8 cellular contexts compared by ENCODE assay signal in genomic region chr17:41648411-41649195, GRCh38. TPM values are rescaled to one million over a fixed set of nuclear protein-coding genes. Genes with fewer than 3 reads are reported as not detected.
DNase-seq lines count a peak whose midpoint lies in the region; ATAC-seq, FAIRE-seq and TF ChIP-seq lines count a peak whose summit lies in the region.

No MANE protein-coding gene starts in this region.

- peak; percentile 70 for TF ChIP-seq CTCF in CD8-positive, alpha-beta T cell (IDR thresholded peaks at IDR 0.05)
- peak; percentile 93 for TF ChIP-seq CTCF in HEK293 (tag by site-specific recombination; IDR thresholded peaks at IDR 0.05)
- TF ChIP-seq CTCF in activated B cell treated with CpG ODN at 0.5 μM for 24 hours (IDR thresholded peaks at IDR 0.05) = peak; percentile 88
- peak; percentile 94 for TF ChIP-seq CTCF in bronchial epithelial cell (IDR thresholded peaks at IDR 0.05; ENCODE audit: insufficient read depth, low read length, severe bottlenecking)

- H3K27me3 Mint-ChIP-seq in CD8-positive, alpha-beta T cell (ENCODE audit: low read depth) = no peaks in the 10 kb centered on the region
- H3K27me3 Mint-ChIP-seq in activated B cell treated with CpG ODN at 0.5 μM for 24 hours = no peaks in the 10 kb centered on the region

- peak overlapping the region; percentile 55 for H3K4me3 ChIP-seq in CD8-positive, alpha-beta T cell (ENCODE audit: low read depth, low read length)
- peak overlapping the region; percentile 42 for H3K4me3 ChIP-seq in HEK293 (ENCODE audit: low read depth, low read length)
- no peak overlapping the region for H3K4me3 ChIP-seq in bronchial epithelial cell (ENCODE audit: low read depth, low read length)

- H3K9me3 Mint-ChIP-seq in CD8-positive, alpha-beta T cell = no peaks in the 10 kb centered on the region
- no peaks in the 10 kb centered on the region for H3K9me3 Mint-ChIP-seq in activated B cell treated with CpG ODN at 0.5 μM for 24 hours

- CTCF ChIA-PET in CD8-positive, alpha-beta T cell (lab: Charles Lee) = interaction anchor here (0.6 to 15.4 kb wide), 71 partner anchors 8 to 1363 kb away, joined by 3 to 405 read pairs (median 4); partner anchors contain the start of genes EIF1, KRT20, KRT34 and KRTAP16-1
- CTCF ChIA-PET in HEK293 (lab: Yijun Ruan, JAX) = interaction anchor here (0.5 to 15.7 kb wide), 122 partner anchors 9 to 1429 kb away, joined by 3 to 567 read pairs (median 4); partner anchors contain the start of genes EIF1, KRT15, KRT17 and KRT20
- CTCF ChIA-PET in activated B cell treated with CpG ODN at 0.5 μM for 24 hours (lab: Charles Lee) = interaction anchor here (0.7 to 5.3 kb wide), 21 partner anchors 9 to 1287 kb away, joined by 3 to 150 read pairs (median 5); partner anchors contain the start of genes EIF1 and TOP2A

- H3K36me3 Mint-ChIP-seq in CD8-positive, alpha-beta T cell = no peaks in the 10 kb centered on the region
- no peaks in the 10 kb centered on the region for H3K36me3 Mint-ChIP-seq in activated B cell treated with CpG ODN at 0.5 μM for 24 hours (ENCODE audit: low read depth)

- no peak overlapping the region for H3K27ac ChIP-seq in CD8-positive, alpha-beta T cell (ENCODE audit: low read depth, low read length)
- no peak overlapping the region; the same call in 1 of the 2 replicates for H3K27ac ChIP-seq in HEK293 (ENCODE audit: extremely low read depth, low read depth, low read length)

- H3K9me3 ChIP-seq in CD8-positive, alpha-beta T cell (ENCODE audit: low read length) = no peaks in the 10 kb centered on the region
- H3K9me3 ChIP-seq in HEK293 (ENCODE audit: control insufficient read depth, insufficient read depth, low read depth, low read length) = no peaks in the 10 kb centered on the region

- no peak overlapping the region for H3K27ac Mint-ChIP-seq in CD8-positive, alpha-beta T cell
- H3K27ac Mint-ChIP-seq in activated B cell treated with CpG ODN at 0.5 μM for 24 hours = peak overlapping the region; percentile 54

- peaks cover 9% of the 10 kb centered on the region for H3K4me1 Mint-ChIP-seq in CD8-positive, alpha-beta T cell (ENCODE audit: low read depth)
- peaks cover 10% of the 10 kb centered on the region for H3K4me1 Mint-ChIP-seq in activated B cell treated with CpG ODN at 0.5 μM for 24 hours

- intact Hi-C loops in CD8-positive, alpha-beta T cell (cut with DNase I, micrococcal nuclease) = loop anchor here (1.0 to 5.0 kb wide), 9 partner anchors 14 to 845 kb away; no protein-coding TSS in a partner anchor
- intact Hi-C loops in activated B cell treated with CpG ODN at 0.5 μM for 24 hours (cut with micrococcal nuclease) = loop anchor here (1.0 to 5.0 kb wide), 13 partner anchors 14 to 1291 kb away; partner anchors contain the start of genes EIF1 and IGFBP4

- peak; percentile 65 to 92 (median 79) for DNase-seq in CD8-positive, alpha-beta T cell
- peak; percentile 66 for DNase-seq in NCI-H2196 (lab: John Stamatoyannopoulos, UW; ENCODE audit: unreplicated experiment)
- peak; percentile 85 for DNase-seq in activated B cell treated with CpG ODN at 0.5 μM for 24 hours
- peak; percentile 77 for DNase-seq in bronchial epithelial cell (ENCODE audit: low read depth)
- peak; percentile 79 for DNase-seq in inferior parietal cortex (ENCODE audit: extremely low spot score)
- peak; percentile 57 for DNase-seq in smooth muscle cell of the brain vasculature (ENCODE audit: low read depth, low spot score)

- FAIRE-seq in bronchial epithelial cell (lab: Jason Lieb, UNC) = no peak

- peaks cover 13% of the 10 kb centered on the region for H3K4me1 ChIP-seq in CD8-positive, alpha-beta T cell (ENCODE audit: insufficient read depth, low read length)
- H3K4me1 ChIP-seq in HEK293 (ENCODE audit: control insufficient read depth, insufficient read depth, low read length) = no peaks in the 10 kb centered on the region

- ATAC-seq in CD8-positive, alpha-beta T cell = peak; percentile 90
- ATAC-seq in activated B cell treated with CpG ODN at 0.5 μM for 24 hours (ENCODE audit: low read depth) (peak; percentile 91), GM18909 (IDR thresholded peaks at IDR 0.05; ENCODE audit: poor library complexity, unreplicated experiment) (no peak)

- POLR2A ChIA-PET in CD8-positive, alpha-beta T cell (lab: Charles Lee) = interaction anchor here (0.6 to 2.2 kb wide), 5 partner anchors 9 to 40 kb away, joined by 4 to 14 read pairs (median 6); partner anchors contain the start of gene EIF1
- POLR2A ChIA-PET in HEK293 (lab: Yijun Ruan, JAX) = interaction anchor here (0.6 to 1.3 kb wide), 10 partner anchors 14 to 1000 kb away, joined by 3 to 8 read pairs (median 5); partner anchors contain the start of genes EIF1 and KRT19
- POLR2A ChIA-PET in activated B cell treated with CpG ODN at 0.5 μM for 24 hours (lab: Charles Lee) = interaction anchor here (0.6 to 2.5 kb wide), 10 partner anchors 8 to 1098 kb away, joined by 3 to 34 read pairs (median 6); partner anchors contain the start of gene EIF1

- peak overlapping the region; percentile 80 for H3K4me3 Mint-ChIP-seq in CD8-positive, alpha-beta T cell
- peak overlapping the region; percentile 79 for H3K4me3 Mint-ChIP-seq in activated B cell treated with CpG ODN at 0.5 μM for 24 hours

- H3K27me3 ChIP-seq in CD8-positive, alpha-beta T cell (ENCODE audit: insufficient read depth, low read length) = no peaks in the 10 kb centered on the region
- H3K27me3 ChIP-seq in bronchial epithelial cell (ENCODE audit: control insufficient read depth, insufficient read depth, low read length) = no peaks in the 10 kb centered on the region

- no peaks in the 10 kb centered on the region for H3K36me3 ChIP-seq in CD8-positive, alpha-beta T cell (ENCODE audit: insufficient read depth, low read length)
- H3K36me3 ChIP-seq in HEK293 (ENCODE audit: control insufficient read depth in 2 of 2, insufficient read depth in 1 of 2, low read length in 2 of 2) (no peaks in the 10 kb centered on the region), bronchial epithelial cell (ENCODE audit: control insufficient read depth, insufficient read depth, low read length) (no peaks in the 10 kb centered on the region)

TF ChIP-seq in HEK293, 187 proteins besides CTCF, POLR2A, EP300 and RAD21 (continues in another document):
- TF ChIP-seq HIC1 (tag by site-specific recombination; IDR thresholded peaks at IDR 0.05) (no peak), ZNF133 (tag by site-specific recombination; IDR thresholded peaks at IDR 0.05) (no peak), ZEB2 (tag by site-specific recombination; IDR thresholded peaks at IDR 0.05) (peak; percentile 41; the same call in 1 of the 2 replicates), WT1 (tag by site-specific recombination; IDR thresholded peaks at IDR 0.05) (no peak), ZNF426 (tag by site-specific recombination; IDR thresholded peaks at IDR 0.05) (no peak), SP7 (tag by site-specific recombination; IDR thresholded peaks at IDR 0.05) (no peak; the same call in 1 of the 2 replicates), KLF1 (tag by site-specific recombination; IDR thresholded peaks at IDR 0.05) (0 out of 2 replicates have a peak, but pooled peaks have one; percentile 27), ZNF335 (tag by site-specific recombination; conservative IDR thresholded peaks at IDR 0.05) (peak; percentile 69), ZNF777 (tag by site-specific recombination; IDR thresholded peaks at IDR 0.05; ENCODE audit: borderline replicate concordance) (peak; percentile 60; the same call in 1 of the 2 replicates)

RNA-seq across cellular contexts. Expression of gene KRT17, which starts 24.2 kb away (rescaled TPM):
- not detected for total RNA-seq in CD8-positive, alpha-beta T cell
- total RNA-seq in activated B cell treated with CpG ODN at 0.5 μM for 24 hours = not detected in 2 replicates
- total RNA-seq in bronchial epithelial cell = 25,286 and 30,463 TPM in 2 replicates

RNA-seq across cellular contexts. Expression of gene KRT16, which starts 36.0 kb away (rescaled TPM):
- not detected for total RNA-seq in CD8-positive, alpha-beta T cell
- total RNA-seq in activated B cell treated with CpG ODN at 0.5 μM for 24 hours = not detected in 2 replicates
- 1,390 and 10,131 TPM in 2 replicates for total RNA-seq in bronchial epithelial cell

RNA-seq across cellular contexts. Expression of gene EIF1, which starts 40.1 kb away (rescaled TPM):
- 1,000 to 10,000 TPM; 3,749 to 3,996 TPM for total RNA-seq in CD8-positive, alpha-beta T cell
- total RNA-seq in activated B cell treated with CpG ODN at 0.5 μM for 24 hours (843 and 900 TPM in 2 replicates), bronchial epithelial cell (191 and 204 TPM in 2 replicates)

Comparison
In these comparisons a context has a peak if more than half of its experiments do, and no peak if none do; other contexts are left out.
1. RNA of gene KRT17, which starts 24.2 kb away (total RNA-seq): 25,286 to 30,463 TPM in bronchial epithelial cell; not detected in CD8-positive, alpha-beta T cell and not detected in activated B cell treated with CpG ODN at 0.5 μM for 24 hours; every median in the first group is over 1,000 times any median in the second.
2. RNA of gene KRT16, which starts 36.0 kb away (total RNA-seq): 1,390 to 10,131 TPM in bronchial epithelial cell; not detected in CD8-positive, alpha-beta T cell and not detected in activated B cell treated with CpG ODN at 0.5 μM for 24 hours; every median in the first group is over 1,000 times any median in the second.
3. Peak in every context shown above with its lines, with median percentiles within 50 percentile points of each other: DNase-seq and CTCF ChIP-seq.